7 cellular contexts compared by ENCODE assay signal in the genomic region with DNA sequence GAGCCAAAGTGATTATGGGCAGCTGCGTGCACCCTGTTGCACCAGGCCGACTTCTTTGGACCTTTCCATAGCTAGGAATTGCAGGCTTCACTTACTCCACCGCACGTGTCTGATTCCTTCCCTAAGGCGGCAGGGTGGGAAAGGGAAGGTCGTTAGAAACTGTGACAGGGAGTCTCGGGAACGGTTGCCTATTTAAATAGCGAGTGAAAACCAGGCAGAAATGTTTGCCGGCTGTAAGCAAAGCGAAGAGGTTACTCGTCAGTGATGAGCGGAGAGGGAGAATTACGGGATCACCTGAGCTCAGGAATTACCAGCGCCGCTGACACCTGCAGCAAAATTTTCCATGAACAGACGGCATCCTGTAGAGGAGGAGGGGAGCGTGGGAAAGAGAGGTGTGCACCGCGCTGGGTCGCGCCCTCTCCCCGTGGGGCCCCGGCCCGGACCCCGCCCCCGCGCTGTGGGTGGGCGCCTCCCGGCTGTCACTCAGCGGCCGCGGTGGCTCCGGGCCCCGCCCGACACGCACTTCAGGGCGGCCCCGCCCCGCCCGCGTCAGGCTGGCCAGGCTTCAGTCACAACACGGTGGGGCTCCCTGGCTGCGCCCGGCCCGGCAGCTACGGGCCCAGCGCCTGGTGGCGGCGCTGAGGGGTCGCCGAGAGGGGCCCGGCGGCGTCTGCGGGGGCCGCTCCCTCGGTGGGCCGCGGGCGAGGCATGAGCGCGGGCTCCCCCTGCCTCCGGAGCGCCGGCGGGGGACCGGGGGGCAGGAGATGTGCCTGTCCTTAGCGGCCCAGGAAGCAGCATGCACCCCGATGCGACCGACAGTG. TPM values are rescaled to one million over a fixed set of nuclear protein-coding genes. Genes with fewer than 3 reads are reported as not detected.
DNase-seq lines count a peak whose midpoint lies in the region; ATAC-seq and TF ChIP-seq lines count a peak whose summit lies in the region.

Gene SNX25 (plus strand): TSS at position 568 of the 821 bp plus-strand sequence. CDS start 229 bp downstream, at position 797.

- H3K36me3 ChIP-seq in spleen, result no peaks in the 10 kb centered on the region

- H3K27me3 ChIP-seq in spleen (replicated peaks in 1 of 7), result peaks cover 0 to 19% (median 0%) of the 10 kb centered on the region in 7 donors

- H3K4me3 ChIP-seq in cardiac fibroblast (replicated peaks in 1 of 2; ENCODE audit: low read depth in 2 of 2, low read length in 2 of 2) (peak within 1 kb of the TSS; percentile 69 to 70), spleen (peak within 1 kb of the TSS; percentile 37 to 79 (median 64))

- H3K9me3 Mint-ChIP-seq in WTC11 (no peaks in the 10 kb centered on the region), immature natural killer cell (no peaks in the 10 kb centered on the region)

- POLR2A ChIA-PET in WTC11 (lab: Charles Lee), result interaction anchor here (0.6 to 0.8 kb wide), 4 partner anchors 16 to 928 kb away, joined by 3 to 4 read pairs (median 3); no protein-coding TSS in a partner anchor

- TF ChIP-seq POLR2A in GM18505 (IDR thresholded peaks at IDR 0.05; ENCODE audit: borderline replicate concordance, extremely low read depth, insufficient read depth, insufficient read length) (peak; percentile 86), spleen (IDR thresholded peaks at IDR 0.05) (peak in 2 of 3 donors; percentile 82 to 97)

- H3K9me3 ChIP-seq in spleen, result no peaks in the 10 kb centered on the region

- TF ChIP-seq CTCF in WTC11 (IDR thresholded peaks at IDR 0.05) (no peak), cardiac fibroblast (IDR thresholded peaks at IDR 0.05; ENCODE audit: low read depth, low read length) (no peak), spleen (IDR thresholded peaks at IDR 0.05 in 8 of 11, conservative IDR thresholded peaks at IDR 0.05 in 3 of 11) (peak in 5 of 11 experiments; percentile 18 to 39 (median 24))

- H3K36me3 Mint-ChIP-seq in WTC11 (no peaks in the 10 kb centered on the region), immature natural killer cell (no peaks in the 10 kb centered on the region)

- H3K27ac Mint-ChIP-seq in WTC11 (peak within 1 kb of the TSS; percentile 84), immature natural killer cell (peak within 1 kb of the TSS; percentile 86 to 95 (median 92))

- peak; percentile 80 for ATAC-seq in GM18505 (IDR thresholded peaks at IDR 0.05; ENCODE audit: unreplicated experiment)
- peak; percentile 82 for ATAC-seq in HG02759 (IDR thresholded peaks at IDR 0.05; ENCODE audit: unreplicated experiment)
- ATAC-seq in WTC11, result peak; percentile 88

- peak within 1 kb of the TSS; percentile 92 for H3K4me3 Mint-ChIP-seq in WTC11
- H3K4me3 Mint-ChIP-seq in immature natural killer cell, result peak within 1 kb of the TSS; percentile 91 to 95 (median 92)

- H3K27me3 Mint-ChIP-seq in WTC11 (ENCODE audit: low read depth), result peaks cover 55% of the 10 kb centered on the region
- H3K27me3 Mint-ChIP-seq in immature natural killer cell (ENCODE audit: low read depth in 3 of 3), result peaks cover 1 to 15% (median 5%) of the 10 kb centered on the region in 3 donors

- intact Hi-C loops in spleen (cut with DNase I; ENCODE audit: low total_unique reads), result no loop called here

- DNase-seq in NCI-H146 treated with DMSO at 0.1 percent for 48 hours (lab: John Stamatoyannopoulos, UW; ENCODE audit: unreplicated experiment), result peak; percentile 66
- peak; percentile 87 for DNase-seq in WTC11 (ENCODE audit: low spot score)
- DNase-seq in cardiac fibroblast (ENCODE audit: low read depth in 2 of 2), result peak; percentile 65 to 85
- DNase-seq in immature natural killer cell, result peak; percentile 84 to 86 (median 85)
- DNase-seq in spleen, result peak; percentile 97

- H3K4me1 ChIP-seq in spleen, result peaks cover 32 to 72% (median 61%) of the 10 kb centered on the region in 6 donors

- WGBS in spleen, 5 donors, result 0 to 1% (median 1%) methylated on average over 21 to 72 of the region's 72 CpGs

- peak within 1 kb of the TSS; percentile 76 to 95 (median 92) for H3K27ac ChIP-seq in spleen

- H3K4me1 Mint-ChIP-seq in WTC11 (peaks cover 39% of the 10 kb centered on the region), immature natural killer cell (peaks cover 47 to 50% of the 10 kb centered on the region in 2 donors)

- CTCF ChIA-PET in WTC11 (lab: Charles Lee), result interaction anchor here (1.0 to 1.4 kb wide), 2 partner anchors 26 to 823 kb away, joined by 3 to 11 read pairs; no protein-coding TSS in a partner anchor

TF ChIP-seq in WTC11, 78 proteins besides CTCF, POLR2A, EP300 and RAD21 (continues in another document):
- TF ChIP-seq ZBTB43 (CRISPR knock-in tag; IDR thresholded peaks at IDR 0.05) (no peak), GABPB1 (CRISPR knock-in tag; IDR thresholded peaks at IDR 0.05) (no peak), ZNF532 (CRISPR knock-in tag; IDR thresholded peaks at IDR 0.05; ENCODE audit: borderline replicate concordance) (no peak), FOXK1 (CRISPR knock-in tag; IDR thresholded peaks at IDR 0.05) (peak; percentile 85), ZBTB21 (CRISPR knock-in tag; IDR thresholded peaks at IDR 0.05; ENCODE audit: borderline replicate concordance) (no peak), SMAD4 (CRISPR knock-in tag; IDR thresholded peaks at IDR 0.05) (no peak), TEAD1 (CRISPR knock-in tag; IDR thresholded peaks at IDR 0.05) (no peak)
- TF ChIP-seq, protein P1, sequence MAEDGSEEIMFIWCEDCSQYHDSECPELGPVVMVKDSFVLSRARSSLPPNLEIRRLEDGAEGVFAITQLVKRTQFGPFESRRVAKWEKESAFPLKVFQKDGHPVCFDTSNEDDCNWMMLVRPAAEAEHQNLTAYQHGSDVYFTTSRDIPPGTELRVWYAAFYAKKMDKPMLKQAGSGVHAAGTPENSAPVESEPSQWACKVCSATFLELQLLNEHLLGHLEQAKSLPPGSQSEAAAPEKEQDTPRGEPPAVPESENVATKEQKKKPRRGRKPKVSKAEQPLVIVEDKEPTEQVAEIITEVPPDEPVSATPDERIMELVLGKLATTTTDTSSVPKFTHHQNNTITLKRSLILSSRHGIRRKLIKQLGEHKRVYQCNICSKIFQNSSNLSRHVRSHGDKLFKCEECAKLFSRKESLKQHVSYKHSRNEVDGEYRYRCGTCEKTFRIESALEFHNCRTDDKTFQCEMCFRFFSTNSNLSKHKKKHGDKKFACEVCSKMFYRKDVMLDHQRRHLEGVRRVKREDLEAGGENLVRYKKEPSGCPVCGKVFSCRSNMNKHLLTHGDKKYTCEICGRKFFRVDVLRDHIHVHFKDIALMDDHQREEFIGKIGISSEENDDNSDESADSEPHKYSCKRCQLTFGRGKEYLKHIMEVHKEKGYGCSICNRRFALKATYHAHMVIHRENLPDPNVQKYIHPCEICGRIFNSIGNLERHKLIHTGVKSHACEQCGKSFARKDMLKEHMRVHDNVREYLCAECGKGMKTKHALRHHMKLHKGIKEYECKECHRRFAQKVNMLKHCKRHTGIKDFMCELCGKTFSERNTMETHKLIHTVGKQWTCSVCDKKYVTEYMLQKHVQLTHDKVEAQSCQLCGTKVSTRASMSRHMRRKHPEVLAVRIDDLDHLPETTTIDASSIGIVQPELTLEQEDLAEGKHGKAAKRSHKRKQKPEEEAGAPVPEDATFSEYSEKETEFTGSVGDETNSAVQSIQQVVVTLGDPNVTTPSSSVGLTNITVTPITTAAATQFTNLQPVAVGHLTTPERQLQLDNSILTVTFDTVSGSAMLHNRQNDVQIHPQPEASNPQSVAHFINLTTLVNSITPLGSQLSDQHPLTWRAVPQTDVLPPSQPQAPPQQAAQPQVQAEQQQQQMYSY (CRISPR knock-in tag; IDR thresholded peaks at IDR 0.05), result peak; percentile 69

RNA-seq across cellular contexts. Expression of gene SNX25, which starts in this region (rescaled TPM):
- total RNA-seq in WTC11 (2021) (16.9 to 20.9 TPM (median 19.1 TPM) in 3 replicates), spleen (10 to 100 TPM; 24.3 to 49.6 (median 36.7) TPM)
- polyA plus RNA-seq in immature natural killer cell (1 to 10 TPM; 1.9 to 5.2 (median 3.3) TPM), spleen (10 to 100 TPM in 2 of 3 donors, 1 to 10 TPM in 1; 9.6 to 16.0 (median 14.1) TPM)

Comparison
In these comparisons a context has a peak if more than half of its experiments do, and no peak if none do; other contexts are left out.
1. Peak in every context shown above with its lines: DNase-seq, ATAC-seq, H3K4me3 ChIP-seq and H3K27ac ChIP-seq.